In genomic region chr2:239275037-239275685, GRCh38 we compare ENCODE assay signal across 1 cellular context.
TF ChIP-seq lines count a peak whose summit lies in the region.

No MANE protein-coding gene starts in this region.

TF ChIP-seq in GM12878, 131 proteins besides CTCF, POLR2A, EP300 and RAD21 (continued from another document and continues in another):
- no peak for TF ChIP-seq PRDM15 (CRISPR knock-in tag; IDR thresholded peaks at IDR 0.05)
- no peak for TF ChIP-seq YBX1 (IDR thresholded peaks at IDR 0.05)
- TF ChIP-seq PKNOX1 (IDR thresholded peaks at IDR 0.05): peak; percentile 95
- no peak for TF ChIP-seq MLLT1 (IDR thresholded peaks at IDR 0.05)
- TF ChIP-seq HCFC1 (IDR thresholded peaks at IDR 0.05; ENCODE audit: low read length): no peak
- TF ChIP-seq MYC (IDR thresholded peaks at IDR 0.05; ENCODE audit: insufficient read depth, insufficient read length, insufficient replicate concordance, low read length, severe bottlenecking): no peak
- no peak for TF ChIP-seq FOXM1 (IDR thresholded peaks at IDR 0.05; ENCODE audit: low read depth, low read length)
- no peak for TF ChIP-seq ESRRA (IDR thresholded peaks at IDR 0.05; ENCODE audit: low read length)
- no peak for TF ChIP-seq CHD2 (IDR thresholded peaks at IDR 0.05; ENCODE audit: borderline replicate concordance, low read depth, low read length)
- no peak for TF ChIP-seq YY1 (IDR thresholded peaks at IDR 0.05; ENCODE audit: low read depth, low read length)
- TF ChIP-seq NR2C2 (IDR thresholded peaks at IDR 0.05; ENCODE audit: borderline replicate concordance, control insufficient read depth, insufficient read length, low read depth): no peak
- no peak for TF ChIP-seq CEBPB (IDR thresholded peaks at IDR 0.05; ENCODE audit: borderline replicate concordance in 1 of 2, low read depth in 2 of 2, low read length in 2 of 2)
- TF ChIP-seq KAT2A (conservative IDR thresholded peaks at IDR 0.05; ENCODE audit: control insufficient read depth, low read depth, low read length): no peak
- TF ChIP-seq ZBTB4 (CRISPR knock-in tag; IDR thresholded peaks at IDR 0.05): no peak
- TF ChIP-seq CREB1 (IDR thresholded peaks at IDR 0.05; ENCODE audit: low read depth): 0 out of 2 replicates have a peak, but pooled peaks have one; percentile 30
- TF ChIP-seq HDGF (IDR thresholded peaks at IDR 0.05): no peak
- TF ChIP-seq ZNF24 (IDR thresholded peaks at IDR 0.05): no peak
- TF ChIP-seq IRF3 (IDR thresholded peaks at IDR 0.05): no peak
- TF ChIP-seq MYB (IDR thresholded peaks at IDR 0.05; ENCODE audit: borderline replicate concordance, low read depth, low read length): no peak
- TF ChIP-seq PAX5 (IDR thresholded peaks at IDR 0.05; ENCODE audit: borderline replicate concordance, low read depth, low read length): peak; percentile 61; the same call in 1 of the 2 replicates
- TF ChIP-seq E4F1 (IDR thresholded peaks at IDR 0.05; ENCODE audit: borderline replicate concordance, partially characterized antibody): no peak
- no peak for TF ChIP-seq SMARCA5 (IDR thresholded peaks at IDR 0.05)
- TF ChIP-seq BACH1 (IDR thresholded peaks at IDR 0.05; ENCODE audit: borderline replicate concordance): peak; percentile 83; the same call in 1 of the 2 replicates
- no peak for TF ChIP-seq SUZ12 (IDR thresholded peaks at IDR 0.05; ENCODE audit: unreplicated experiment)
- TF ChIP-seq NFYA (IDR thresholded peaks at IDR 0.05; ENCODE audit: borderline replicate concordance, low read depth, low read length): no peak
- TF ChIP-seq NR2C1 (IDR thresholded peaks at IDR 0.05): no peak
- no peak for TF ChIP-seq TBL1XR1 (IDR thresholded peaks at IDR 0.05; ENCODE audit: low read depth, low read length)
- peak; percentile 56; the same call in 1 of the 2 replicates for TF ChIP-seq MTA2 (IDR thresholded peaks at IDR 0.05; ENCODE audit: low read depth)
- TF ChIP-seq CHD1 (IDR thresholded peaks at IDR 0.05; ENCODE audit: low read depth, low read length): no peak
- TF ChIP-seq NBN (IDR thresholded peaks at IDR 0.05): 0 out of 2 replicates have a peak, but pooled peaks have one; percentile 64
- TF ChIP-seq PML (IDR thresholded peaks at IDR 0.05; ENCODE audit: low read length): no peak
- TF ChIP-seq SMC3 (IDR thresholded peaks at IDR 0.05; ENCODE audit: borderline replicate concordance, low read length): no peak
- TF ChIP-seq HSF1 (IDR thresholded peaks at IDR 0.05; ENCODE audit: low read depth, low read length): no peak
- peak; percentile 91 for TF ChIP-seq IRF4 (IDR thresholded peaks at IDR 0.05; ENCODE audit: low read depth, low read length)
- no peak for TF ChIP-seq ASH2L (IDR thresholded peaks at IDR 0.05; ENCODE audit: borderline replicate concordance, low read depth)
- TF ChIP-seq BMI1 (IDR thresholded peaks at IDR 0.05; ENCODE audit: borderline replicate concordance): no peak
- TF ChIP-seq IKZF1 (conservative IDR thresholded peaks at IDR 0.05): peak; percentile 70
- no peak for TF ChIP-seq SKIL (IDR thresholded peaks at IDR 0.05; ENCODE audit: low read depth, poor library complexity, severe bottlenecking)
- TF ChIP-seq HDAC6 (IDR thresholded peaks at IDR 0.05; ENCODE audit: unreplicated experiment): no peak
- TF ChIP-seq JUND (IDR thresholded peaks at IDR 0.05; ENCODE audit: low read depth, low read length): no peak
- no peak for TF ChIP-seq TAF1 (IDR thresholded peaks at IDR 0.05; ENCODE audit: borderline replicate concordance, low read depth, low read length)
- no peak for TF ChIP-seq E2F4 (IDR thresholded peaks at IDR 0.05; ENCODE audit: low read depth, low read length)
- TF ChIP-seq NFIC (IDR thresholded peaks at IDR 0.05; ENCODE audit: low read depth, low read length): no peak
- TF ChIP-seq TCF3 (IDR thresholded peaks at IDR 0.05; ENCODE audit: borderline replicate concordance, insufficient read depth, low read depth, low read length): no peak
- no peak for TF ChIP-seq CBX5 (IDR thresholded peaks at IDR 0.05; ENCODE audit: low read depth)
- no peak for TF ChIP-seq RFX5 (IDR thresholded peaks at IDR 0.05; ENCODE audit: low read depth, low read length)
